Comparison of ENCODE assay signal across 27 cellular contexts in the genomic region with DNA sequence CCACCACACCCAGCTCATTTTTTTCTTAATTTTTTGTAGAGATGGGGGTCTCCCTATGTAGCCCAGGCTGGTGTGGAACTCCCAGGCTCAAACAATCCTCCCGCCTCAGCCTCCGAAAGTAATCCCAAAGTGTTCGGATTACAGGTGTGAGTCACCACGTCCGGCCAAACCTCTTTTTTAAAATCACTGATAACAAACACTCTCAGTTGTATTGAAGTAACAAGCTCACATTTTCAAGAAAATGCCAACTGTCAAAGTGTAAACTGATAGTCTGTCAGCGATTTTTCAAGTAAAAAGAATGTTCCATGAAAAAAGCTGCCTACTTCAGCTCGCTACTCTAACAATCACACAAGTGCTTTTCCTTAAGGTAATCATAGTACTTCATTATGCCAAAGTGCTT.
"Had no signal": no experiment of that assay in that cellular context is flagged by ENCODE, and none has a peak within 500 bp of the region (broad histone marks: within the 10 kb centered on the region; RNA-seq: fewer than 3 reads in every experiment).

No MANE protein-coding gene starts in this region.

- DNase-seq: activated CD4-positive, alpha-beta T cell treated with anti-CD3 and anti-CD28 coated beads for 4 hours; activated CD4-positive, alpha-beta T cell treated with anti-CD3 and anti-CD28 coated beads, Interleukin-2, amount 50 U/mL, for 4 hours; activated CD4-positive, CD25-positive, alpha-beta regulatory T cell; activated effector memory CD4-positive, alpha-beta T cell treated with anti-CD3 and anti-CD28 coated beads, Interleukin-2, amount 50 U/mL, for 16 hours; activated naive CD4-positive, alpha-beta T cell treated with anti-CD3 and anti-CD28 coated beads for 36 hours; activated naive CD8-positive, alpha-beta T cell treated with anti-CD3 and anti-CD28 coated beads for 36 hours; central memory CD4-positive, alpha-beta T cell; dermis blood vessel endothelial cell; effector CD4-positive, alpha-beta T cell; gastrocnemius medialis; left colon; naive thymus-derived CD8-positive, alpha-beta T cell; nucleus accumbens; pancreas; retina; stimulated activated CD4-positive, alpha-beta T cell treated with anti-CD3 and anti-CD28 coated beads, Interleukin-4, amount 100 ng/mL, for 24 hours; T-helper 2 cell; upper lobe of left lung had no signal

- H3K4me3 ChIP-seq: adrenal gland, gastrocnemius medialis, hepatocyte, pancreas, prostate gland, skin epidermis, thoracic aorta, upper lobe of left lung had no signal

- ATAC-seq: gastrocnemius medialis; left colon; naive thymus-derived CD8-positive, alpha-beta T cell; pancreas; sciatic nerve; stimulated activated effector memory CD8-positive, alpha-beta T cell treated with anti-CD3 and anti-CD28 coated beads, Interleukin-12 subunit alpha, Interleukin-12 subunit beta, amount 100 ng/mL, for 72 hours had no signal

- H3K27ac ChIP-seq: adrenal gland, gastrocnemius medialis, hepatocyte, pancreas, prostate gland, skin epidermis, thoracic aorta, upper lobe of left lung had no signal

- H3K4me2 ChIP-seq: hepatocyte had no signal

- H3K9me3 Mint-ChIP-seq: activated naive CD4-positive, alpha-beta T cell treated with anti-CD3 and anti-CD28 coated beads for 36 hours; activated naive CD8-positive, alpha-beta T cell treated with anti-CD3 and anti-CD28 coated beads for 36 hours; naive thymus-derived CD8-positive, alpha-beta T cell; neural crest cell; stimulated activated effector memory CD8-positive, alpha-beta T cell treated with anti-CD3 and anti-CD28 coated beads, Interleukin-12 subunit alpha, Interleukin-12 subunit beta, amount 100 ng/mL, for 72 hours; stimulated activated naive CD8-positive, alpha-beta T cell treated with anti-CD3 and anti-CD28 coated beads, Interleukin-15, Interleukin-2, amounts not matched to agents 100 ng/mL and 50 ng/mL, for 24 hours had no signal

- H3K27me3 ChIP-seq: adrenal gland, gastrocnemius medialis, hepatocyte, pancreas, upper lobe of left lung had no signal

- H3K27ac Mint-ChIP-seq: activated naive CD4-positive, alpha-beta T cell treated with anti-CD3 and anti-CD28 coated beads for 36 hours; activated naive CD8-positive, alpha-beta T cell treated with anti-CD3 and anti-CD28 coated beads for 36 hours; stimulated activated effector memory CD8-positive, alpha-beta T cell treated with anti-CD3 and anti-CD28 coated beads, Interleukin-12 subunit alpha, Interleukin-12 subunit beta, amount 100 ng/mL, for 72 hours; stimulated activated naive CD8-positive, alpha-beta T cell treated with anti-CD3 and anti-CD28 coated beads, Interleukin-15, Interleukin-2, amounts not matched to agents 100 ng/mL and 50 ng/mL, for 24 hours had no signal

- H3K4me1 ChIP-seq: gastrocnemius medialis, prostate gland, upper lobe of left lung had no signal

- H3K9me3 ChIP-seq: adrenal gland, gastrocnemius medialis, pancreas, prostate gland, thoracic aorta, upper lobe of left lung had no signal

- H2AFZ ChIP-seq: hepatocyte had no signal

- H3K4me3 Mint-ChIP-seq: activated naive CD4-positive, alpha-beta T cell treated with anti-CD3 and anti-CD28 coated beads for 36 hours; activated naive CD8-positive, alpha-beta T cell treated with anti-CD3 and anti-CD28 coated beads for 36 hours; naive thymus-derived CD8-positive, alpha-beta T cell; neural crest cell; stimulated activated effector memory CD8-positive, alpha-beta T cell treated with anti-CD3 and anti-CD28 coated beads, Interleukin-12 subunit alpha, Interleukin-12 subunit beta, amount 100 ng/mL, for 72 hours; stimulated activated naive CD8-positive, alpha-beta T cell treated with anti-CD3 and anti-CD28 coated beads, Interleukin-15, Interleukin-2, amounts not matched to agents 100 ng/mL and 50 ng/mL, for 24 hours had no signal

- H3K27me3 Mint-ChIP-seq: activated naive CD8-positive, alpha-beta T cell treated with anti-CD3 and anti-CD28 coated beads for 36 hours; naive thymus-derived CD8-positive, alpha-beta T cell; stimulated activated naive CD8-positive, alpha-beta T cell treated with anti-CD3 and anti-CD28 coated beads, Interleukin-15, Interleukin-2, amounts not matched to agents 100 ng/mL and 50 ng/mL, for 24 hours had no signal

- H3K4me1 Mint-ChIP-seq: neural crest cell; stimulated activated effector memory CD8-positive, alpha-beta T cell treated with anti-CD3 and anti-CD28 coated beads, Interleukin-12 subunit alpha, Interleukin-12 subunit beta, amount 100 ng/mL, for 72 hours had no signal
